Comparison of ENCODE assay signal across 8 cellular contexts in the genomic region with DNA sequence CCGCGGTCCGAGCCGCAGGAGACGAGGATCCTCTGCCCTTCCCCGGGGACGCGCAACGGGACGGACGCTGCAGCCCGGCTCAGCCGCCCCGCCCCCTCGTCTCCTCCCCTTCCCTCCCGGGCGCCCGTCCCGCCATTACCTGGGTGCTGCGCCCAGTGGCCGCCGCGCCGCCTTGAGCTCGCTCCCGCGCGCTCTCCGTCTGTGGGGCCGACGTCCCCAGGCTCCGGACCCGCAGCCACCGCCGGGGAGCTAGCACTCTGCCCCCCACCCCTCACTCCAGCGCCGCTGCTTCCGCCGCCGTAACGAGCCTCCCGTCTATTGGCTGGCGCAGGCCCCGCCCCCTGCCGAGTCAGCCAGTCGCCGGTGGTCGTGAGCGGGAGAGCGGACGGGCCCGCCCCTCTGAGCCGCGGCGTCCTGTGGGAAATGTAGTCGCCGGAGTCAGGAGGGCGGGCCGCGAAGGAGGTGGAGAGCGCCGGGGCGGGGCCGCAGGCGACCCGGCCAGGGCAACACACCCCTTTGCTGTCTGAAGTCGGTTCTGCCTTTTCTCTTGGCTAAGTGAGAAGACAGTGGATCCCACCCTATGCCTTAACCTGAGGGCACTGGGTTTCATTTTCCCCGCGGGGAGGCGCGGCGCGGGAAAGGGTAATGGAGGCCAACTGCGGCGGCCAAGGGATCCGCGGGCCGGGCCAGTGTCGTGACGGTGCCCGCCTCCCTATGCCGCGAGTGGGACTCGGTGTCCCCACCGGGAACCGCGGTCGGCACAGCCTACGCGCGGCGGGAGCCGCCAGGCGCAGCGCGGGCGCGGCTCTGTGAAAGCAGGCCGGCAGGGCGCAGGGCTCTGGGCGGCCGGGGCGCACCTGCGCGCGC. TPM values are rescaled to one million over a fixed set of nuclear protein-coding genes. Genes with fewer than 3 reads are reported as not detected.
DNase-seq lines count a peak whose midpoint lies in the region; ATAC-seq and TF ChIP-seq lines count a peak whose summit lies in the region.

A gene (minus strand): TSS at position 259 of the 867 bp plus-strand sequence. CDS start 1,767 bp downstream, outside the sequence.

- DNase-seq in NCI-H526 treated with DMSO at 0.1 percent for 48 hours (lab: John Stamatoyannopoulos, UW) (peak; percentile 93), colonic mucosa (peak; percentile 99)
- peak; percentile 99 for DNase-seq in activated CD4-positive, alpha-beta T cell treated with anti-CD3 and anti-CD28 coated beads for 48 hours
- peak; percentile 87 to 98 (median 96) for DNase-seq in stimulated activated CD4-positive, alpha-beta T cell treated with anti-CD3 and anti-CD28 coated beads, Interleukin-1b, Interleukin-23, amount 100 ng/mL, for 24 hours (ENCODE audit: low read depth in 4 of 4, low spot score in 1 of 4)

- H3K9me3 ChIP-seq in colonic mucosa, result no peaks in the 10 kb centered on the region

- no peaks in the 10 kb centered on the region for H3K36me3 ChIP-seq in colonic mucosa

- H3K4me1 ChIP-seq in colonic mucosa, result no peaks in the 10 kb centered on the region

- TF ChIP-seq CTCF in C4-2B (conservative IDR thresholded peaks at IDR 0.05) (no peak), colonic mucosa (IDR thresholded peaks at IDR 0.05) (no peak)

- H3K27ac ChIP-seq in C4-2B (peak within 1 kb of the TSS; percentile 92), colonic mucosa (peak within 1 kb of the TSS; percentile 90), layer of hippocampus (ENCODE audit: low read depth, low read length) (peak within 1 kb of the TSS; percentile 95)

- intact Hi-C loops in colonic mucosa (cut with DNase I), result no loop called here

- H3K27me3 ChIP-seq in colonic mucosa, result no peaks in the 10 kb centered on the region
- no peaks in the 10 kb centered on the region for H3K27me3 ChIP-seq in layer of hippocampus (ENCODE audit: control insufficient read depth, insufficient read depth, low read length)

- ATAC-seq in GM19351 (IDR thresholded peaks at IDR 0.05; ENCODE audit: unreplicated experiment), result peak; percentile 73
- peak; percentile 80 for ATAC-seq in HG03520 (IDR thresholded peaks at IDR 0.05; ENCODE audit: unreplicated experiment)

- H3K4me3 ChIP-seq in colonic mucosa, result peak within 1 kb of the TSS; percentile 73

- H3K9ac ChIP-seq in colonic mucosa (ENCODE audit: low read depth in 2 of 2, low read length in 2 of 2), result peak within 1 kb of the TSS; percentile 86 to 89

RNA-seq across cellular contexts. Expression of the gene that starts here (rescaled TPM):
- total RNA-seq in colonic mucosa, result 10 to 100 TPM; 24.7 to 30.6 TPM

Comparison
In these comparisons a context has a peak if more than half of its experiments do, and no peak if none do; other contexts are left out.
1. Peak in every context shown above with its lines: DNase-seq, ATAC-seq, H3K4me3 ChIP-seq and H3K27ac ChIP-seq.